1 cellular context compared by ENCODE assay signal in genomic region chr5:140953234-140953633, GRCh38.
TF ChIP-seq lines count a peak whose summit lies in the region.

No MANE protein-coding gene starts in this region.

TF ChIP-seq in HepG2, 621 proteins besides CTCF, POLR2A, EP300 and RAD21:
- TF ChIP-seq ATF1 (CRISPR knock-in tag; IDR thresholded peaks at IDR 0.05), result no peak
- TF ChIP-seq ZNF512B (CRISPR knock-in tag; IDR thresholded peaks at IDR 0.05; ENCODE audit: borderline replicate concordance), result no peak
- TF ChIP-seq ZBTB37 (CRISPR knock-in tag; IDR thresholded peaks at IDR 0.05), result no peak
- TF ChIP-seq ATRX (CRISPR knock-in tag; IDR thresholded peaks at IDR 0.05; ENCODE audit: borderline replicate concordance), result no peak
- TF ChIP-seq ZNF205 (CRISPR knock-in tag; IDR thresholded peaks at IDR 0.05), result no peak
- TF ChIP-seq AGO1 (IDR thresholded peaks at IDR 0.05; ENCODE audit: low read depth, low read length, poor library complexity, severe bottlenecking), result no peak
- no peak for TF ChIP-seq NFYC (CRISPR knock-in tag; IDR thresholded peaks at IDR 0.05)
- TF ChIP-seq ELK4 (CRISPR knock-in tag; IDR thresholded peaks at IDR 0.05; ENCODE audit: borderline replicate concordance), result no peak
- no peak for TF ChIP-seq THAP8 (CRISPR knock-in tag; IDR thresholded peaks at IDR 0.05; ENCODE audit: borderline replicate concordance)
- no peak for TF ChIP-seq KLF15 (CRISPR knock-in tag; IDR thresholded peaks at IDR 0.05; ENCODE audit: borderline replicate concordance)
- no peak for TF ChIP-seq ZBTB10 (CRISPR knock-in tag; IDR thresholded peaks at IDR 0.05; ENCODE audit: borderline replicate concordance)
- no peak for TF ChIP-seq ZNF260 (CRISPR knock-in tag; IDR thresholded peaks at IDR 0.05; ENCODE audit: borderline replicate concordance, low read depth)
- no peak for TF ChIP-seq SMYD3 (CRISPR knock-in tag; IDR thresholded peaks at IDR 0.05)
- TF ChIP-seq RORA (CRISPR knock-in tag; IDR thresholded peaks at IDR 0.05), result no peak
- no peak for TF ChIP-seq DPF2 (CRISPR knock-in tag; IDR thresholded peaks at IDR 0.05; ENCODE audit: borderline replicate concordance, low read depth)
- no peak for TF ChIP-seq ZFY (CRISPR knock-in tag; IDR thresholded peaks at IDR 0.05)
- no peak for TF ChIP-seq PPARG (CRISPR knock-in tag; conservative IDR thresholded peaks at IDR 0.05)
- TF ChIP-seq SP140L (CRISPR knock-in tag; IDR thresholded peaks at IDR 0.05; ENCODE audit: borderline replicate concordance), result no peak
